In the genomic region with DNA sequence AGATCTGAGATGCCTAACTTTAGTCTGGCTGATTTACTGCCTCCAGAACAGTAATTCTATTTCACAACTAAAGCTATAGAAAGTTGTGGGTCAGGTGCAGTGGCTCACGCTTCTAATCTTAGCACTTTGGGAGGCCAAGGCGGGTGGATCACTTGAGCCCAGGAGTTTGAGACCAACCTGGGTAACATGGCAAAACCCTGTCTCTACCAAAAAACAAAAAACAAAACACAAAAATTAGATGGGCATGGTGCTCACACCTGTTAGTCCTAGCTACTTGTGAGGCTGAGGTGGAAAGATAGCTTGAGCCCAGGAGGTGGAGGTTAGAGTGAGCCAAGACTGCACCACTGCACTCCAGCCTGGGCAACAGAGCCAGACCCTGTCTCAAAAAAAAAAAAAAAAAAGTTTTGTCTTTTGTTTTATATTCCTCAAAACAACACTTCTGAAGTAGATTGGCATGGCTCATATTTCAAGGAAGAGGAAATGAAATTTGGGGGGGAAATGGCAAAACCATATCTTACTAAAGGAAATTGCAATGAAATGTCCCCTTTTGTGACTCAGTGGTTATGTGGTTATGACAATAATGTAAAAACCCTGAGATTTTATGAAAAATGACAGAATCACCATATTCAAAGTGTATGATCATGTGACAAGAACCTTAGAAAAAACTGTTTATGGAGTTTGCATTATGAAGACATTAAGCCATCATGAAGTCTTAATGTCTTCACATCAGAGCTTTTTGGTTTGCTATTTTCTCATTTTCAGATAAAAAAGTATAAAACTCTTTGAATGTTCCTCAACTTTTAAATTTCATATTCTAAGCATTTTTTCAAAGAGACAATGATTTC, we compare ENCODE assay signal across 1 cellular context.
TF ChIP-seq lines count a peak whose summit lies in the region.

No MANE protein-coding gene starts in this region.

TF ChIP-seq in K562, 482 proteins besides CTCF, POLR2A, EP300 and RAD21:
- no peak for TF ChIP-seq ZKSCAN3 (CRISPR knock-in tag; IDR thresholded peaks at IDR 0.05)
- TF ChIP-seq ZNF121 (CRISPR knock-in tag; conservative IDR thresholded peaks at IDR 0.05): peak; percentile 77
- TF ChIP-seq, protein P1, sequence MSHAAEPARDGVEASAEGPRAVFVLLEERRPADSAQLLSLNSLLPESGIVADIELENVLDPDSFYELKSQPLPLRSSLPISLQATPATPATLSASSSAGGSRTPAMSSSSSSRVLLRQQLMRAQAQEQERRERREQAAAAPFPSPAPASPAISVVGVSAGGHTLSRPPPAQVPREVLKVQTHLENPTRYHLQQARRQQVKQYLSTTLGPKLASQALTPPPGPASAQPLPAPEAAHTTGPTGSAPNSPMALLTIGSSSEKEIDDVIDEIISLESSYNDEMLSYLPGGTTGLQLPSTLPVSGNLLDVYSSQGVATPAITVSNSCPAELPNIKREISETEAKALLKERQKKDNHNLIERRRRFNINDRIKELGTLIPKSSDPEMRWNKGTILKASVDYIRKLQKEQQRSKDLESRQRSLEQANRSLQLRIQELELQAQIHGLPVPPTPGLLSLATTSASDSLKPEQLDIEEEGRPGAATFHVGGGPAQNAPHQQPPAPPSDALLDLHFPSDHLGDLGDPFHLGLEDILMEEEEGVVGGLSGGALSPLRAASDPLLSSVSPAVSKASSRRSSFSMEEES (CRISPR knock-in tag; IDR thresholded peaks at IDR 0.05): peak; percentile 66
TF ChIP-seq in K562: peak in this region for 2.
